Comparison of ENCODE assay signal across 4 cellular contexts in the genomic region with DNA sequence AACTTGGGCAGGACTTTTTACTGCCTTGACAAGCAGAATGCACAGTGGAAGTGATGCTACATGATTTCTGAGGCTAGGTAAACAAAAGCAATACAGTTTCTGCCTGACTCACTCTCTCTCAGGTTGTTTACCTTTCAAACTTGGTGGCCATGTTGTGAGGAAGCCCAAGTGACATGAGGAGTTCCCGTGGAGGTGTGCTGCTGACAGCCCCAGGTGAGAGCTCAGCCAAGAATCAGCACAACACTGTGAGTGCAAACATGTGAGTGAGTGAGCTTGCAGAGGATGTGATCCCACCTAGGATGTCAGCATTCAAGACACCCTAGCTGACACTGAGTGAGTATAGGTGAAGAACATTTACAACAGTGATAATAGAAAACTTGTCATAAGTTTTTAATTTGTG.
TF ChIP-seq lines count a peak whose summit lies in the region.

No MANE protein-coding gene starts in this region.

TF ChIP-seq in HCT116, 20 proteins besides CTCF, POLR2A, EP300 and RAD21:
- TF ChIP-seq YY1 (IDR thresholded peaks at IDR 0.05; ENCODE audit: extremely low read depth, insufficient replicate concordance, low read depth, low read length) (peak; percentile 14), TCF7L2 (IDR thresholded peaks at IDR 0.05; ENCODE audit: borderline replicate concordance, extremely low read depth, insufficient read depth, insufficient read length) (no peak)

TF ChIP-seq in HEK293, 187 proteins besides CTCF, POLR2A, EP300 and RAD21:
- TF ChIP-seq ZNF280D (tag by site-specific recombination; IDR thresholded peaks at IDR 0.05) = peak; percentile 78; the same call in 1 of the 2 replicates
- 0 out of 2 replicates have a peak, but pooled peaks have one; percentile 13 for TF ChIP-seq SP7 (tag by site-specific recombination; IDR thresholded peaks at IDR 0.05)
- TF ChIP-seq ZNF311 (tag by site-specific recombination; IDR thresholded peaks at IDR 0.05; ENCODE audit: borderline replicate concordance) = peak; percentile 73; the same call in 1 of the 2 replicates
- TF ChIP-seq ZNF792 (tag by site-specific recombination; IDR thresholded peaks at IDR 0.05) = no peak

TF ChIP-seq in GM12878, 131 proteins besides CTCF, POLR2A, EP300 and RAD21:
- peak; percentile 52; the same call in 1 of the 2 replicates for TF ChIP-seq YY1 (IDR thresholded peaks at IDR 0.05; ENCODE audit: low read depth, low read length)
- TF ChIP-seq TBL1XR1 (IDR thresholded peaks at IDR 0.05; ENCODE audit: low read depth, low read length) = no peak

TF ChIP-seq in H1, 55 proteins besides CTCF, POLR2A, EP300 and RAD21:
- TF ChIP-seq ASH2L (IDR thresholded peaks at IDR 0.05; ENCODE audit: low read length) = no peak
- TF ChIP-seq FOSL1 (IDR thresholded peaks at IDR 0.05; ENCODE audit: insufficient read depth, low read depth, low read length) = no peak
- no peak for TF ChIP-seq SP1 (IDR thresholded peaks at IDR 0.05; ENCODE audit: low read depth, low read length)
- TF ChIP-seq YY1 (IDR thresholded peaks at IDR 0.05; ENCODE audit: low read depth, low read length) = peak; percentile 71
- TF ChIP-seq BCL11A (IDR thresholded peaks at IDR 0.05; ENCODE audit: low read depth in 2 of 2, low read length in 2 of 2) = no peak
